In genomic region chr11:103887001-103887680, GRCh38 we compare ENCODE assay signal across 19 cellular contexts.
A peak's percentile ranks its signal among the peaks of the same experiment; 100 is the strongest.
DNase-seq lines count a peak whose midpoint lies in the region; ATAC-seq lines count a peak whose summit lies in the region.
"Had no signal": no experiment of that assay in that cellular context is flagged by ENCODE, and none has a peak within 500 bp of the region (broad histone marks: within the 10 kb centered on the region; RNA-seq: fewer than 3 reads in every experiment).

No MANE protein-coding gene starts in this region.

- no peaks in the 10 kb centered on the region for H3K27me3 ChIP-seq in CD4-positive, alpha-beta memory T cell (ENCODE audit: insufficient read depth, low read length)
- no peaks in the 10 kb centered on the region for H3K27me3 ChIP-seq in HAP-1 (ENCODE audit: low read depth)
- H3K27me3 ChIP-seq: esophagus squamous epithelium had no signal

- H3K4me3 ChIP-seq in CD4-positive, alpha-beta memory T cell (ENCODE audit: low read length in 2 of 2), result no peak overlapping the region
- no peak overlapping the region for H3K4me3 ChIP-seq in HAP-1
- H3K4me3 ChIP-seq: coronary artery, esophagus squamous epithelium, lung, skin epidermis had no signal

- H3K27ac ChIP-seq in cingulate gyrus (ENCODE audit: low read depth, low read length), result peak overlapping the region; percentile 86
- no peak overlapping the region for H3K27ac ChIP-seq in CD4-positive, alpha-beta memory T cell (ENCODE audit: low read depth, low read length)
- H3K27ac ChIP-seq: coronary artery, esophagus squamous epithelium, neutrophil, skin epidermis had no signal

- intact Hi-C loops in CD4-positive, alpha-beta memory T cell (cut with micrococcal nuclease), result no loop called here

- H3K36me3 Mint-ChIP-seq in naive B cell, result peaks cover 0 to 11% of the 10 kb centered on the region in 2 donors
- no peaks in the 10 kb centered on the region for H3K36me3 Mint-ChIP-seq in CD4-positive, alpha-beta memory T cell
- no peaks in the 10 kb centered on the region for H3K36me3 Mint-ChIP-seq in T-cell

- DNase-seq in naive B cell (no peak), COR-L47 (lab: John Stamatoyannopoulos, UW) (no peak), T-cell (no peak), HAP-1 (ENCODE audit: low spot score in 2 of 2) (no peak)
- no peak for DNase-seq in CD4-positive, alpha-beta memory T cell
- DNase-seq: activated CD4-positive, alpha-beta T cell treated with anti-CD3 and anti-CD28 coated beads, Interleukin-2, amount 50 U/mL, for 1 hour; amniotic stem cell; esophagus squamous epithelium; H9; NCI-H69; stimulated activated naive CD8-positive, alpha-beta T cell treated with anti-CD3 and anti-CD28 coated beads, Interleukin-15, amount 100 ng/mL, for 72 hours had no signal

- H3K4me3 Mint-ChIP-seq in naive B cell, result no peak overlapping the region
- no peak overlapping the region for H3K4me3 Mint-ChIP-seq in CD4-positive, alpha-beta memory T cell
- H3K4me3 Mint-ChIP-seq in T-cell, result no peak overlapping the region
- H3K4me3 Mint-ChIP-seq: activated T-helper 17 cell treated with anti-CD3 and anti-CD28 coated beads, Interleukin-2, amount 50 U/mL, for 72 hours; H9; stimulated activated naive CD8-positive, alpha-beta T cell treated with anti-CD3 and anti-CD28 coated beads, Interleukin-15, amount 100 ng/mL, for 72 hours had no signal

- H3K4me1 Mint-ChIP-seq in naive B cell (no peaks in the 10 kb centered on the region), T-cell (no peaks in the 10 kb centered on the region)
- no peaks in the 10 kb centered on the region for H3K4me1 Mint-ChIP-seq in CD4-positive, alpha-beta memory T cell
- H3K4me1 Mint-ChIP-seq: activated T-helper 17 cell treated with anti-CD3 and anti-CD28 coated beads, Interleukin-2, amount 50 U/mL, for 72 hours; H9; stimulated activated naive CD8-positive, alpha-beta T cell treated with anti-CD3 and anti-CD28 coated beads, Interleukin-15, amount 100 ng/mL, for 72 hours had no signal

- peaks cover 0 to 21% (median 19%) of the 10 kb centered on the region in 3 donors for H3K27me3 Mint-ChIP-seq in naive B cell
- no peaks in the 10 kb centered on the region for H3K27me3 Mint-ChIP-seq in CD4-positive, alpha-beta memory T cell
- H3K27me3 Mint-ChIP-seq in T-cell, result peaks cover 0 to 4% of the 10 kb centered on the region in 2 donors
- H3K27me3 Mint-ChIP-seq: activated T-helper 17 cell treated with anti-CD3 and anti-CD28 coated beads, Interleukin-2, amount 50 U/mL, for 72 hours; stimulated activated naive CD8-positive, alpha-beta T cell treated with anti-CD3 and anti-CD28 coated beads, Interleukin-15, amount 100 ng/mL, for 72 hours had no signal

- H3K9me3 Mint-ChIP-seq in naive B cell (peaks cover 0 to 25% (median 9%) of the 10 kb centered on the region in 7 donors), T-cell (peaks cover 2 to 22% (median 5%) of the 10 kb centered on the region in 3 donors)
- peaks cover 3 to 19% (median 5%) of the 10 kb centered on the region in 8 donors for H3K9me3 Mint-ChIP-seq in CD4-positive, alpha-beta memory T cell
- H3K9me3 Mint-ChIP-seq: H9 had no signal

- peak; percentile 66 for ATAC-seq in GM18511 (IDR thresholded peaks at IDR 0.05; ENCODE audit: unreplicated experiment)
- ATAC-seq in HG02852 (IDR thresholded peaks at IDR 0.05; ENCODE audit: unreplicated experiment), result peak; percentile 64
- peak; percentile 27 to 60 for ATAC-seq in naive B cell (ENCODE audit: low read depth in 2 of 2)
- ATAC-seq in T-cell (replicated peaks in 1 of 4), result no peak
- ATAC-seq: activated T-helper 17 cell treated with anti-CD3 and anti-CD28 coated beads, Interleukin-2, amount 50 U/mL, for 72 hours; stimulated activated naive CD8-positive, alpha-beta T cell treated with anti-CD3 and anti-CD28 coated beads, Interleukin-15, amount 100 ng/mL, for 72 hours had no signal

- no peaks in the 10 kb centered on the region for H3K9me3 ChIP-seq in CD4-positive, alpha-beta memory T cell (ENCODE audit: control insufficient read depth in 1 of 2, low read length in 2 of 2)
- H3K9me3 ChIP-seq in HAP-1, result no peaks in the 10 kb centered on the region
- H3K9me3 ChIP-seq: neutrophil had no signal

- H3K27ac Mint-ChIP-seq in naive B cell (peak overlapping the region in 1 of 6 donors; percentile 13), T-cell (no peak overlapping the region)
- H3K27ac Mint-ChIP-seq in CD4-positive, alpha-beta memory T cell, result no peak overlapping the region
- H3K27ac Mint-ChIP-seq: activated T-helper 17 cell treated with anti-CD3 and anti-CD28 coated beads, Interleukin-2, amount 50 U/mL, for 72 hours; H9; stimulated activated naive CD8-positive, alpha-beta T cell treated with anti-CD3 and anti-CD28 coated beads, Interleukin-15, amount 100 ng/mL, for 72 hours had no signal

- in situ Hi-C loops in HAP-1 (cut with MboI; ENCODE audit: low sequenced_read_pairs), result no loop called here

- CTCF ChIA-PET in CD4-positive, alpha-beta memory T cell (lab: Charles Lee; ENCODE audit: partially characterized antibody), result no interaction called here
- CTCF ChIA-PET in T-cell (lab: Charles Lee), result no interaction called here

- no peaks in the 10 kb centered on the region for H3K4me1 ChIP-seq in CD4-positive, alpha-beta memory T cell (ENCODE audit: insufficient read depth, low read length)
- no peaks in the 10 kb centered on the region for H3K4me1 ChIP-seq in HAP-1
- H3K4me1 ChIP-seq: esophagus squamous epithelium had no signal

- POLR2A ChIA-PET in CD4-positive, alpha-beta memory T cell (lab: Charles Lee; ENCODE audit: partially characterized antibody), result no interaction called here
- POLR2A ChIA-PET in T-cell (lab: Charles Lee), result no interaction called here

- H3K36me3 ChIP-seq in CD4-positive, alpha-beta memory T cell (ENCODE audit: insufficient read depth, low read length), result no peaks in the 10 kb centered on the region
- no peaks in the 10 kb centered on the region for H3K36me3 ChIP-seq in HAP-1 (replicated peaks)
- H3K36me3 ChIP-seq: esophagus squamous epithelium, neutrophil had no signal

Comparison
In these comparisons a context has a peak if more than half of its experiments do, and no peak if none do; other contexts are left out.
1. ATAC-seq: peak in GM18511 (single experiment), HG02852 (single experiment) and naive B cell (2 of 2); none in T-cell (0 of 4).